ENCODE assay signal across 1 cellular context in the genomic region with DNA sequence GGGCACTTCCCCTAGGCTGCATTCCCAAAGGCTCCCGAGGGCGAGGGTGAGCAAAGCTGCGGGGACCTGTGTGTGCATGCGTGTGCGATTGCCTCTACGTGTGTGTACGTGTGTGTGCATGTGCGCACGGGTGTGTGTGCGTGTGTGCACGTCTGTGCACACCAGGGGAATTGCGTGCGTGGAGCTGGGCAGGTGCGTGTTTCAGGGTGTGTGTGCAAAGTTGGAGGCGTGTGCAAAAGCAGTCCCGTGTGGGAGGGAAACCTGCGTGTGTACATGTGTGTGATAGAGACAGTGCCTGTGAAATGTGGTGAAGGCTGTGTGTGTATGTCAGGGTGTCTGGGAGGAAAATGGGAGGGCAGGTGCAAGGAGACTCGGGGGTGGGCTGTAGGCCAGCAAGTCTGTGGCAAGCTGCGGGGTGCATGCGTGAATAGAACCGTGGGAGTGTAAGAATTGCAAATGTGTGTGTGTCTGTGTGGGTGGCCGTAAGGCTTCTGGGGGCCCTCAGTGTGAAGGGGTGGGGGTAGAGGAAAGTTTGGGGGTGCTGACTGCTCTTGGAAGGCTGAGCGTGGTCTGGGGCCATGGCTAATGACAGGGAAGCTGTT.
TF ChIP-seq lines count a peak whose summit lies in the region.

No MANE protein-coding gene starts in this region.

TF ChIP-seq in HepG2, 621 proteins besides CTCF, POLR2A, EP300 and RAD21 (continues in another document):
- TF ChIP-seq ZFYVE20 (CRISPR knock-in tag; IDR thresholded peaks at IDR 0.05; ENCODE audit: borderline replicate concordance, low read depth) (no peak), HNRNPH1 (optimal IDR thresholded peaks at IDR 0.05; ENCODE audit: low read depth, low read length) (no peak), JUND (CRISPR knock-in tag; IDR thresholded peaks at IDR 0.05) (no peak), RFX3 (CRISPR knock-in tag; IDR thresholded peaks at IDR 0.05) (no peak), RAD51 (IDR thresholded peaks at IDR 0.05; ENCODE audit: borderline replicate concordance) (no peak), ZNF33A (CRISPR knock-in tag; IDR thresholded peaks at IDR 0.05; ENCODE audit: borderline replicate concordance) (no peak), CBX5 (CRISPR knock-in tag; IDR thresholded peaks at IDR 0.05; ENCODE audit: borderline replicate concordance) (no peak), ZNF547 (CRISPR knock-in tag; IDR thresholded peaks at IDR 0.05) (peak; percentile 75; the same call in 1 of the 2 replicates), ZNF878 (CRISPR knock-in tag; IDR thresholded peaks at IDR 0.05) (no peak), ZNF749 (CRISPR knock-in tag; IDR thresholded peaks at IDR 0.05; ENCODE audit: borderline replicate concordance) (no peak), HOXA9 (CRISPR knock-in tag; IDR thresholded peaks at IDR 0.05; ENCODE audit: borderline replicate concordance) (peak; percentile 87), ZNF17 (CRISPR knock-in tag; IDR thresholded peaks at IDR 0.05) (no peak), ZNF160 (CRISPR knock-in tag; IDR thresholded peaks at IDR 0.05) (0 out of 2 replicates have a peak, but pooled peaks have one; percentile 41), TBL1XR1 (IDR thresholded peaks at IDR 0.05; ENCODE audit: borderline replicate concordance, low read length, partially characterized antibody) (no peak), ISL2 (CRISPR knock-in tag; IDR thresholded peaks at IDR 0.05) (no peak), ELF3 (CRISPR knock-in tag; IDR thresholded peaks at IDR 0.05) (no peak), HNRNPUL1 (IDR thresholded peaks at IDR 0.05; ENCODE audit: low read depth, low read length) (no peak), ZNF768 (CRISPR knock-in tag; IDR thresholded peaks at IDR 0.05) (no peak; the same call in none of the 2 replicates), SMARCC2 (IDR thresholded peaks at IDR 0.05) (no peak), ZNF792 (CRISPR knock-in tag; IDR thresholded peaks at IDR 0.05) (no peak), SMAD9 (CRISPR knock-in tag; IDR thresholded peaks at IDR 0.05) (peak; percentile 89; the same call in 1 of the 2 replicates), ZNF746 (CRISPR knock-in tag; IDR thresholded peaks at IDR 0.05) (no peak), POLR2AphosphoS2 (IDR thresholded peaks at IDR 0.05; ENCODE audit: low read depth, low read length) (no peak), GABPA (IDR thresholded peaks at IDR 0.05; ENCODE audit: low read depth, low read length) (no peak), GABPA (CRISPR knock-in tag; IDR thresholded peaks at IDR 0.05; ENCODE audit: low read depth) (no peak), CREB1 (IDR thresholded peaks at IDR 0.05) (no peak), CREB1 (CRISPR knock-in tag; IDR thresholded peaks at IDR 0.05) (no peak), TSC22D2 (CRISPR knock-in tag; IDR thresholded peaks at IDR 0.05; ENCODE audit: borderline replicate concordance) (0 out of 2 replicates have a peak, but pooled peaks have one; percentile 7), ZNF75D (CRISPR knock-in tag; IDR thresholded peaks at IDR 0.05; ENCODE audit: borderline replicate concordance) (no peak), NFKB2 (CRISPR knock-in tag; IDR thresholded peaks at IDR 0.05; ENCODE audit: borderline replicate concordance) (0 out of 2 replicates have a peak, but pooled peaks have one; percentile 5), ZNF343 (CRISPR knock-in tag; IDR thresholded peaks at IDR 0.05) (no peak), DNMT1 (CRISPR knock-in tag; IDR thresholded peaks at IDR 0.05) (no peak), EED (CRISPR knock-in tag; IDR thresholded peaks at IDR 0.05) (no peak)
- TF ChIP-seq, protein P1, sequence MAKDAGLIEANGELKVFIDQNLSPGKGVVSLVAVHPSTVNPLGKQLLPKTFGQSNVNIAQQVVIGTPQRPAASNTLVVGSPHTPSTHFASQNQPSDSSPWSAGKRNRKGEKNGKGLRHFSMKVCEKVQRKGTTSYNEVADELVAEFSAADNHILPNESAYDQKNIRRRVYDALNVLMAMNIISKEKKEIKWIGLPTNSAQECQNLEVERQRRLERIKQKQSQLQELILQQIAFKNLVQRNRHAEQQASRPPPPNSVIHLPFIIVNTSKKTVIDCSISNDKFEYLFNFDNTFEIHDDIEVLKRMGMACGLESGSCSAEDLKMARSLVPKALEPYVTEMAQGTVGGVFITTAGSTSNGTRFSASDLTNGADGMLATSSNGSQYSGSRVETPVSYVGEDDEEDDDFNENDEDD (CRISPR knock-in tag; IDR thresholded peaks at IDR 0.05; ENCODE audit: borderline replicate concordance), result no peak; the same call in 1 of the 2 replicates
- TF ChIP-seq, protein P2, sequence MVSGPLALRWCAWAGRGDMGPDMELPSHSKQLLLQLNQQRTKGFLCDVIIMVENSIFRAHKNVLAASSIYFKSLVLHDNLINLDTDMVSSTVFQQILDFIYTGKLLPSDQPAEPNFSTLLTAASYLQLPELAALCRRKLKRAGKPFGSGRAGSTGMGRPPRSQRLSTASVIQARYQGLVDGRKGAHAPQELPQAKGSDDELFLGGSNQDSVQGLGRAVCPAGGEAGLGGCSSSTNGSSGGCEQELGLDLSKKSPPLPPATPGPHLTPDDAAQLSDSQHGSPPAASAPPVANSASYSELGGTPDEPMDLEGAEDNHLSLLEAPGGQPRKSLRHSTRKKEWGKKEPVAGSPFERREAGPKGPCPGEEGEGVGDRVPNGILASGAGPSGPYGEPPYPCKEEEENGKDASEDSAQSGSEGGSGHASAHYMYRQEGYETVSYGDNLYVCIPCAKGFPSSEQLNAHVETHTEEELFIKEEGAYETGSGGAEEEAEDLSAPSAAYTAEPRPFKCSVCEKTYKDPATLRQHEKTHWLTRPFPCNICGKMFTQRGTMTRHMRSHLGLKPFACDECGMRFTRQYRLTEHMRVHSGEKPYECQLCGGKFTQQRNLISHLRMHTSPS (CRISPR knock-in tag; IDR thresholded peaks at IDR 0.05; ENCODE audit: low read depth), result no peak
- TF ChIP-seq, protein P3, sequence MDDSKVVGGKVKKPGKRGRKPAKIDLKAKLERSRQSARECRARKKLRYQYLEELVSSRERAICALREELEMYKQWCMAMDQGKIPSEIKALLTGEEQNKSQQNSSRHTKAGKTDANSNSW (CRISPR knock-in tag; IDR thresholded peaks at IDR 0.05; ENCODE audit: borderline replicate concordance), result peak; percentile 89; the same call in 1 of the 2 replicates
- TF ChIP-seq, protein P4, sequence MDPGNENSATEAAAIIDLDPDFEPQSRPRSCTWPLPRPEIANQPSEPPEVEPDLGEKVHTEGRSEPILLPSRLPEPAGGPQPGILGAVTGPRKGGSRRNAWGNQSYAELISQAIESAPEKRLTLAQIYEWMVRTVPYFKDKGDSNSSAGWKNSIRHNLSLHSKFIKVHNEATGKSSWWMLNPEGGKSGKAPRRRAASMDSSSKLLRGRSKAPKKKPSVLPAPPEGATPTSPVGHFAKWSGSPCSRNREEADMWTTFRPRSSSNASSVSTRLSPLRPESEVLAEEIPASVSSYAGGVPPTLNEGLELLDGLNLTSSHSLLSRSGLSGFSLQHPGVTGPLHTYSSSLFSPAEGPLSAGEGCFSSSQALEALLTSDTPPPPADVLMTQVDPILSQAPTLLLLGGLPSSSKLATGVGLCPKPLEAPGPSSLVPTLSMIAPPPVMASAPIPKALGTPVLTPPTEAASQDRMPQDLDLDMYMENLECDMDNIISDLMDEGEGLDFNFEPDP (CRISPR knock-in tag; conservative IDR thresholded peaks at IDR 0.05), result no peak
- TF ChIP-seq, protein P5, sequence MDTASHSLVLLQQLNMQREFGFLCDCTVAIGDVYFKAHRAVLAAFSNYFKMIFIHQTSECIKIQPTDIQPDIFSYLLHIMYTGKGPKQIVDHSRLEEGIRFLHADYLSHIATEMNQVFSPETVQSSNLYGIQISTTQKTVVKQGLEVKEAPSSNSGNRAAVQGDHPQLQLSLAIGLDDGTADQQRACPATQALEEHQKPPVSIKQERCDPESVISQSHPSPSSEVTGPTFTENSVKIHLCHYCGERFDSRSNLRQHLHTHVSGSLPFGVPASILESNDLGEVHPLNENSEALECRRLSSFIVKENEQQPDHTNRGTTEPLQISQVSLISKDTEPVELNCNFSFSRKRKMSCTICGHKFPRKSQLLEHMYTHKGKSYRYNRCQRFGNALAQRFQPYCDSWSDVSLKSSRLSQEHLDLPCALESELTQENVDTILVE (CRISPR knock-in tag; IDR thresholded peaks at IDR 0.05), result no peak
- TF ChIP-seq, protein P6, sequence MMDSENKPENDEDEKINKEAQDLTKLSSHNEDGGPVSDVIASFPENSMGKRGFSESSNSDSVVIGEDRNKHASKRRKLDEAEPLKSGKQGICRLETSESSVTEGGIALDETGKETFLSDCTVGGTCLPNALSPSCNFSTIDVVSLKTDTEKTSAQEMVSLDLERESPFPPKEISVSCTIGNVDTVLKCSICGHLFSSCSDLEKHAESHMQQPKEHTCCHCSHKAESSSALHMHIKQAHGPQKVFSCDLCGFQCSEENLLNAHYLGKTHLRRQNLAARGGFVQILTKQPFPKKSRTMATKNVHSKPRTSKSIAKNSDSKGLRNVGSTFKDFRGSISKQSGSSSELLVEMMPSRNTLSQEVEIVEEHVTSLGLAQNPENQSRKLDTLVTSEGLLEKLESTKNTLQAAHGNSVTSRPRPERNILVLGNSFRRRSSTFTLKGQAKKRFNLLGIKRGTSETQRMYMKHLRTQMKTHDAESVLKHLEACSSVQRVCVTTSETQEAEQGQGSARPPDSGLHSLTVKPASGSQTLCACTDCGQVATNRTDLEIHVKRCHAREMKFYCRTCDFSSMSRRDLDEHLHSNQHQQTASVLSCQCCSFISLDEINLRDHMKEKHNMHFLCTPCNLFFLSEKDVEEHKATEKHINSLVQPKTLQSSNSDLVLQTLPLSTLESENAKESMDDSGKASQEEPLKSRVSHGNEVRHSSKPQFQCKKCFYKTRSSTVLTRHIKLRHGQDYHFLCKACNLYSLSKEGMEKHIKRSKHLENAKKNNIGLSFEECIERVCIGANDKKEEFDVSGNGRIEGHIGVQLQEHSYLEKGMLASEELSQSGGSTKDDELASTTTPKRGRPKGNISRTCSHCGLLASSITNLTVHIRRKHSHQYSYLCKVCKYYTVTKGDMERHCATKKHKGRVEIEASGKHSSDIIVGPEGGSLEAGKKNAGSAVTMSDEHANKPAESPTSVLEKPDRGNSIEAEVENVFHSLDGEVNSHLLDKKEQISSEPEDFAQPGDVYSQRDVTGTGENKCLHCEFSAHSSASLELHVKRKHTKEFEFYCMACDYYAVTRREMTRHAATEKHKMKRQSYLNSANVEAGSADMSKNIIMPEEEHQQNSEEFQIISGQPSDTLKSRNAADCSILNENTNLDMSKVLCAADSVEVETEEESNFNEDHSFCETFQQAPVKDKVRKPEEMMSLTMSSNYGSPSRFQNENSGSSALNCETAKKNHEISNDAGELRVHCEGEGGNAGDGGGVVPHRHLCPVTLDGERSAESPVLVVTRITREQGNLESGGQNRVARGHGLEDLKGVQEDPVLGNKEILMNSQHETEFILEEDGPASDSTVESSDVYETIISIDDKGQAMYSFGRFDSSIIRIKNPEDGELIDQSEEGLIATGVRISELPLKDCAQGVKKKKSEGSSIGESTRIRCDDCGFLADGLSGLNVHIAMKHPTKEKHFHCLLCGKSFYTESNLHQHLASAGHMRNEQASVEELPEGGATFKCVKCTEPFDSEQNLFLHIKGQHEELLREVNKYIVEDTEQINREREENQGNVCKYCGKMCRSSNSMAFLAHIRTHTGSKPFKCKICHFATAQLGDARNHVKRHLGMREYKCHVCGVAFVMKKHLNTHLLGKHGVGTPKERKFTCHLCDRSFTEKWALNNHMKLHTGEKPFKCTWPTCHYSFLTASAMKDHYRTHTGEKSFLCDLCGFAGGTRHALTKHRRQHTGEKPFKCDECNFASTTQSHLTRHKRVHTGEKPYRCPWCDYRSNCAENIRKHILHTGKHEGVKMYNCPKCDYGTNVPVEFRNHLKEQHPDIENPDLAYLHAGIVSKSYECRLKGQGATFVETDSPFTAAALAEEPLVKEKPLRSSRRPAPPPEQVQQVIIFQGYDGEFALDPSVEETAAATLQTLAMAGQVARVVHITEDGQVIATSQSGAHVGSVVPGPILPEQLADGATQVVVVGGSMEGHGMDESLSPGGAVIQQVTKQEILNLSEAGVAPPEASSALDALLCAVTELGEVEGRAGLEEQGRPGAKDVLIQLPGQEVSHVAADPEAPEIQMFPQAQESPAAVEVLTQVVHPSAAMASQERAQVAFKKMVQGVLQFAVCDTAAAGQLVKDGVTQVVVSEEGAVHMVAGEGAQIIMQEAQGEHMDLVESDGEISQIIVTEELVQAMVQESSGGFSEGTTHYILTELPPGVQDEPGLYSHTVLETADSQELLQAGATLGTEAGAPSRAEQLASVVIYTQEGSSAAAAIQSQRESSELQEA (CRISPR knock-in tag; IDR thresholded peaks at IDR 0.05; ENCODE audit: not compliant biosample characterization), result peak; percentile 76
- TF ChIP-seq, protein P7, sequence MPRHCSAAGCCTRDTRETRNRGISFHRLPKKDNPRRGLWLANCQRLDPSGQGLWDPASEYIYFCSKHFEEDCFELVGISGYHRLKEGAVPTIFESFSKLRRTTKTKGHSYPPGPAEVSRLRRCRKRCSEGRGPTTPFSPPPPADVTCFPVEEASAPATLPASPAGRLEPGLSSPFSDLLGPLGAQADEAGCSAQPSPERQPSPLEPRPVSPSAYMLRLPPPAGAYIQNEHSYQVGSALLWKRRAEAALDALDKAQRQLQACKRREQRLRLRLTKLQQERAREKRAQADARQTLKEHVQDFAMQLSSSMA (CRISPR knock-in tag; IDR thresholded peaks at IDR 0.05), result no peak
- TF ChIP-seq, protein P8, sequence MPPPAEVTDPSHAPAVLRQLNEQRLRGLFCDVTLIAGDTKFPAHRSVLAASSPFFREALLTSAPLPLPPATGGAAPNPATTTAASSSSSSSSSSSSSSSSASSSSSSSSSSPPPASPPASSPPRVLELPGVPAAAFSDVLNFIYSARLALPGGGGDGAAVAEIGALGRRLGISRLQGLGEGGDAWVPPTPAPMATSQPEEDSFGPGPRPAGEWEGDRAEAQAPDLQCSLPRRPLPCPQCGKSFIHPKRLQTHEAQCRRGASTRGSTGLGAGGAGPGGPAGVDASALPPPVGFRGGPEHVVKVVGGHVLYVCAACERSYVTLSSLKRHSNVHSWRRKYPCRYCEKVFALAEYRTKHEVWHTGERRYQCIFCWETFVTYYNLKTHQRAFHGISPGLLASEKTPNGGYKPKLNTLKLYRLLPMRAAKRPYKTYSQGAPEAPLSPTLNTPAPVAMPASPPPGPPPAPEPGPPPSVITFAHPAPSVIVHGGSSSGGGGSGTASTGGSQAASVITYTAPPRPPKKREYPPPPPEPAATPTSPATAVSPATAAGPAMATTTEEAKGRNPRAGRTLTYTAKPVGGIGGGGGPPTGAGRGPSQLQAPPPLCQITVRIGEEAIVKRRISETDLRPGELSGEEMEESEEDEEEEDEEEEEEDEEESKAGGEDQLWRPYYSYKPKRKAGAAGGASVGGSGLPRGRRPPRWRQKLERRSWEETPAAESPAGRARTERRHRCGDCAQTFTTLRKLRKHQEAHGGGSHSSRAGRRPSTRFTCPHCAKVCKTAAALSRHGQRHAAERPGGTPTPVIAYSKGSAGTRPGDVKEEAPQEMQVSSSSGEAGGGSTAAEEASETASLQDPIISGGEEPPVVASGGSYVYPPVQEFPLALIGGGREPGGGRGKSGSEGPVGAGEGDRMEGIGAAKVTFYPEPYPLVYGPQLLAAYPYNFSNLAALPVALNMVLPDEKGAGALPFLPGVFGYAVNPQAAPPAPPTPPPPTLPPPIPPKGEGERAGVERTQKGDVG (CRISPR knock-in tag; IDR thresholded peaks at IDR 0.05; ENCODE audit: borderline replicate concordance), result 0 out of 2 replicates have a peak, but pooled peaks have one; percentile 39
- TF ChIP-seq, protein P9, sequence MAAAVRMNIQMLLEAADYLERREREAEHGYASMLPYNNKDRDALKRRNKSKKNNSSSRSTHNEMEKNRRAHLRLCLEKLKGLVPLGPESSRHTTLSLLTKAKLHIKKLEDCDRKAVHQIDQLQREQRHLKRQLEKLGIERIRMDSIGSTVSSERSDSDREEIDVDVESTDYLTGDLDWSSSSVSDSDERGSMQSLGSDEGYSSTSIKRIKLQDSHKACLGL (CRISPR knock-in tag; IDR thresholded peaks at IDR 0.05), result 0 out of 2 replicates have a peak, but pooled peaks have one; percentile 20
- TF ChIP-seq, protein P10, sequence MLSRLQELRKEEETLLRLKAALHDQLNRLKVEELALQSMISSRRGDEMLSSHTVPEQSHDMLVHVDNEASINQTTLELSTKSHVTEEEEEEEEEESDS (CRISPR knock-in tag; IDR thresholded peaks at IDR 0.05; ENCODE audit: borderline replicate concordance), result no peak
